ENCODE assay signal across 18 cellular contexts in the genomic region with DNA sequence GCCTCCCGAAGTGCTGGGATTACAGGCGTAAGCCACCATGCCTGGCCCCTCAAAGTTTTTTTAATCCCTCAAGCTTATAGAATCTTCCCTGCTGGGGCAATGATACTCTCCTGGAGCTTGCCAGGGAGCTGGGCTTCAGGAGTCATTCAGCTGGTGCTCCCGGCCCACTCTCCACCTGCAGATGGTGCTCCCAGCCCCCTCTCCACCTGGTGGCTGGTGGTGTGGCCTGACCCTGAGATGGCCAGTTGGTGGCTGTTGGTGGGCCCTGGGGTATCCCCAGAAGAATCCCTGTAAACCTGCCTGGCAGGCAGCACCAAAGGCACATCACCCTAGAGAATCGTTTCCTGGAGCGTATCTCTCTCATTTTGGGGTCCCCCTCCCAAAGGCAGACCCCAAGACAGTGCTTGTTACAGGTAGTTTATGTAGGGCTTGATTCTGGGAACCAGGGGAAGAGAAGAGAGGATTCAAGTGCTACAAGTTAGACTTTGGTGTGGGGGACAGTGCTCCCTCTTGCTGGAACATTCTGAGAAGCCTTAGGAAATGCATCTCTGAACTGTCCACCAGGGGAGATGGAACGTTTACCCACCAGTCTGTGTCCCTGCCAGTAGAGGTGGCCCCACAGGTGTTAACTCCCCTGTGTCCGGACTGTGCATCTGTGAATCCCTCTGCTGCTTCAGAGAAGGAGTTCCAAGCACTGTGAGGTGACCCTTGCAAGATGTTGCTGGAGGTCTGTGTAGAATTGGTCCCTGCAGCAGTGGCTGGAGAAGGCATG. TPM values are rescaled to one million over a fixed set of nuclear protein-coding genes. Genes with fewer than 3 reads are reported as not detected.
DNase-seq lines count a peak whose midpoint lies in the region; ATAC-seq, FAIRE-seq and TF ChIP-seq lines count a peak whose summit lies in the region.
"Had no signal": no experiment of that assay in that cellular context is flagged by ENCODE, and none has a peak within 500 bp of the region (broad histone marks: within the 10 kb centered on the region; RNA-seq: fewer than 3 reads in every experiment).

No MANE protein-coding gene starts in this region.

- no peak for DNase-seq in natural killer cell treated with Interleukin-12 subunit alpha and Interleukin-12 subunit beta and Interleukin-15 and Interleukin-18, amount 100 ng/mL, for 72 hours (ENCODE audit: low spot score)
- DNase-seq in natural killer cell (no peak), HFFc6 (no peak), brain microvascular endothelial cell (no peak), pancreas (no peak), ureter (ENCODE audit: low spot score) (no peak)
- no peak for DNase-seq in stimulated activated effector memory CD8-positive, alpha-beta T cell treated with anti-CD3 and anti-CD28 coated beads, Interleukin-12 subunit alpha, Interleukin-12 subunit beta, amount 100 ng/mL, for 72 hours (ENCODE audit: low spot score in 2 of 2)
- no peak for DNase-seq in effector memory CD8-positive, alpha-beta T cell
- DNase-seq: BE2C; CD4-positive, alpha-beta memory T cell; DMS79; GOT3; HCEC 1CT; IMR-90 had no signal

- H3K36me3 ChIP-seq in brain microvascular endothelial cell (replicated peaks), result no peaks in the 10 kb centered on the region
- no peaks in the 10 kb centered on the region for H3K36me3 ChIP-seq in pancreas
- H3K36me3 ChIP-seq: BE2C had no signal

- no peaks in the 10 kb centered on the region for H3K9me3 ChIP-seq in pancreas
- H3K9me3 ChIP-seq: BE2C had no signal

- H3K27me3 ChIP-seq in brain microvascular endothelial cell (replicated peaks), result no peaks in the 10 kb centered on the region
- H3K27me3 ChIP-seq in pancreas, result no peaks in the 10 kb centered on the region
- H3K27me3 ChIP-seq: BE2C had no signal

- no peak for FAIRE-seq in pancreas (lab: Jason Lieb, UNC)
- FAIRE-seq: GM12878, GM18507 had no signal

- H3K4me3 ChIP-seq in brain microvascular endothelial cell (ENCODE audit: low read depth, low read length) (no peak overlapping the region), pancreas (no peak overlapping the region)
- H3K4me3 ChIP-seq: GM12878 had no signal

- H3K4me1 Mint-ChIP-seq in natural killer cell treated with Interleukin-12 subunit alpha and Interleukin-12 subunit beta and Interleukin-15 and Interleukin-18, amount 100 ng/mL, for 72 hours (ENCODE audit: low read depth in 2 of 2), result no peaks in the 10 kb centered on the region
- H3K4me1 Mint-ChIP-seq in natural killer cell (no peaks in the 10 kb centered on the region), HFFc6 (ENCODE audit: low read depth) (0 out of 2 replicates have a peak, but pooled peaks cover 5% of the 10 kb centered on the region)
- H3K4me1 Mint-ChIP-seq in stimulated activated effector memory CD8-positive, alpha-beta T cell treated with anti-CD3 and anti-CD28 coated beads, Interleukin-12 subunit alpha, Interleukin-12 subunit beta, amount 100 ng/mL, for 72 hours, result no peaks in the 10 kb centered on the region
- no peaks in the 10 kb centered on the region for H3K4me1 Mint-ChIP-seq in effector memory CD8-positive, alpha-beta T cell (ENCODE audit: low read depth in 2 of 2)
- H3K4me1 Mint-ChIP-seq: CD4-positive, alpha-beta memory T cell had no signal

- no peak overlapping the region for H3K4me3 Mint-ChIP-seq in natural killer cell treated with Interleukin-12 subunit alpha and Interleukin-12 subunit beta and Interleukin-15 and Interleukin-18, amount 100 ng/mL, for 72 hours
- H3K4me3 Mint-ChIP-seq in natural killer cell (no peak overlapping the region), HFFc6 (no peak overlapping the region)
- H3K4me3 Mint-ChIP-seq in stimulated activated effector memory CD8-positive, alpha-beta T cell treated with anti-CD3 and anti-CD28 coated beads, Interleukin-12 subunit alpha, Interleukin-12 subunit beta, amount 100 ng/mL, for 72 hours, result no peak overlapping the region
- no peak overlapping the region for H3K4me3 Mint-ChIP-seq in effector memory CD8-positive, alpha-beta T cell
- H3K4me3 Mint-ChIP-seq: CD4-positive, alpha-beta memory T cell had no signal

- H3K27me3 Mint-ChIP-seq in natural killer cell treated with Interleukin-12 subunit alpha and Interleukin-12 subunit beta and Interleukin-15 and Interleukin-18, amount 100 ng/mL, for 72 hours, result peaks cover 3 to 5% of the 10 kb centered on the region in 2 donors
- H3K27me3 Mint-ChIP-seq in natural killer cell (ENCODE audit: low read depth in 2 of 2) (no peaks in the 10 kb centered on the region), HFFc6 (ENCODE audit: insufficient read depth) (peaks cover 13% of the 10 kb centered on the region)
- peaks cover 27 to 50% of the 10 kb centered on the region in 2 donors for H3K27me3 Mint-ChIP-seq in effector memory CD8-positive, alpha-beta T cell

- peak; percentile 6 to 40 for ATAC-seq in natural killer cell treated with Interleukin-12 subunit alpha and Interleukin-12 subunit beta and Interleukin-15 and Interleukin-18, amount 100 ng/mL, for 72 hours
- ATAC-seq in natural killer cell (no peak), pancreas (no peak)
- ATAC-seq in stimulated activated effector memory CD8-positive, alpha-beta T cell treated with anti-CD3 and anti-CD28 coated beads, Interleukin-12 subunit alpha, Interleukin-12 subunit beta, amount 100 ng/mL, for 72 hours, result peak; percentile 22
- ATAC-seq in effector memory CD8-positive, alpha-beta T cell (replicated peaks), result no peak
- ATAC-seq: GM12878 had no signal

- intact Hi-C loops in natural killer cell (cut with micrococcal nuclease), result no loop called here
- intact Hi-C loops in pancreas (cut with DNase I), result no loop called here

- H3K9me3 Mint-ChIP-seq in natural killer cell treated with Interleukin-12 subunit alpha and Interleukin-12 subunit beta and Interleukin-15 and Interleukin-18, amount 100 ng/mL, for 72 hours, result no peaks in the 10 kb centered on the region
- H3K9me3 Mint-ChIP-seq in natural killer cell, result no peaks in the 10 kb centered on the region
- H3K9me3 Mint-ChIP-seq in HFFc6, result no peaks in the 10 kb centered on the region
- H3K9me3 Mint-ChIP-seq in stimulated activated effector memory CD8-positive, alpha-beta T cell treated with anti-CD3 and anti-CD28 coated beads, Interleukin-12 subunit alpha, Interleukin-12 subunit beta, amount 100 ng/mL, for 72 hours, result no peaks in the 10 kb centered on the region
- H3K9me3 Mint-ChIP-seq in effector memory CD8-positive, alpha-beta T cell, result no peaks in the 10 kb centered on the region

- no peaks in the 10 kb centered on the region for H3K36me3 Mint-ChIP-seq in natural killer cell treated with Interleukin-12 subunit alpha and Interleukin-12 subunit beta and Interleukin-15 and Interleukin-18, amount 100 ng/mL, for 72 hours
- H3K36me3 Mint-ChIP-seq in natural killer cell (no peaks in the 10 kb centered on the region), HFFc6 (ENCODE audit: low read depth) (no peaks in the 10 kb centered on the region)
- no peaks in the 10 kb centered on the region for H3K36me3 Mint-ChIP-seq in stimulated activated effector memory CD8-positive, alpha-beta T cell treated with anti-CD3 and anti-CD28 coated beads, Interleukin-12 subunit alpha, Interleukin-12 subunit beta, amount 100 ng/mL, for 72 hours
- H3K36me3 Mint-ChIP-seq in effector memory CD8-positive, alpha-beta T cell (ENCODE audit: insufficient read depth), result no peaks in the 10 kb centered on the region
- H3K36me3 Mint-ChIP-seq: CD4-positive, alpha-beta memory T cell had no signal

- no peaks in the 10 kb centered on the region for H3K4me1 ChIP-seq in pancreas

- TF ChIP-seq CTCF in natural killer cell (IDR thresholded peaks at IDR 0.05) (no peak), HFFc6 (IDR thresholded peaks at IDR 0.05) (peak; percentile 26), brain microvascular endothelial cell (IDR thresholded peaks at IDR 0.05; ENCODE audit: low read depth, low read length, missing control alignments) (peak; percentile 14), pancreas (IDR thresholded peaks at IDR 0.05) (no peak)

- 66% methylated on average over 7 of the region's 7 CpGs for WGBS in pancreas, 2 donors

- no peak overlapping the region for H3K27ac ChIP-seq in brain microvascular endothelial cell
- no peak overlapping the region for H3K27ac ChIP-seq in pancreas
- H3K27ac ChIP-seq: C4-2B had no signal

- in situ Hi-C loops in brain microvascular endothelial cell (cut with HindIII; ENCODE audit: low pct_ligation_motif_present, low sequenced_read_pairs), result no loop called here

- no peak overlapping the region for H3K27ac Mint-ChIP-seq in natural killer cell treated with Interleukin-12 subunit alpha and Interleukin-12 subunit beta and Interleukin-15 and Interleukin-18, amount 100 ng/mL, for 72 hours
- no peak overlapping the region for H3K27ac Mint-ChIP-seq in natural killer cell
- no peak overlapping the region for H3K27ac Mint-ChIP-seq in HFFc6
- H3K27ac Mint-ChIP-seq in stimulated activated effector memory CD8-positive, alpha-beta T cell treated with anti-CD3 and anti-CD28 coated beads, Interleukin-12 subunit alpha, Interleukin-12 subunit beta, amount 100 ng/mL, for 72 hours, result no peak overlapping the region
- no peak overlapping the region for H3K27ac Mint-ChIP-seq in effector memory CD8-positive, alpha-beta T cell
- H3K27ac Mint-ChIP-seq: CD4-positive, alpha-beta memory T cell had no signal

RNA-seq across cellular contexts. Expression of gene ACTL8, which starts 29.1 kb away (rescaled TPM):
- total RNA-seq in natural killer cell treated with Interleukin-12 subunit alpha and Interleukin-12 subunit beta and Interleukin-15 and Interleukin-18, amount 100 ng/mL, for 72 hours, result not detected
- total RNA-seq in natural killer cell (not detected), pancreas (not detected), ureter (not detected)
- under 1 TPM in 2 of 6 experiments, not detected in 4; 0.12 to 0.14 TPM for total RNA-seq in HFFc6 (2021; fragmentation: NEBNext Ultra II Directional; extraction: Animal tissue kit (Norgen Biotek cat#: 25700))
- not detected for polyA plus RNA-seq in pancreas
- total RNA-seq: A172; CD4-positive, alpha-beta memory T cell; GM12878 had no signal
- polyA plus RNA-seq: CD4-positive, alpha-beta memory T cell had no signal

Comparison
In these comparisons a context has a peak if more than half of its experiments do, and no peak if none do; other contexts are left out.
1. ATAC-seq: peak in natural killer cell treated with Interleukin-12 subunit alpha and Interleukin-12 subunit beta and Interleukin-15 and Interleukin-18, amount 100 ng/mL, for 72 hours (2 of 2) and stimulated activated effector memory CD8-positive, alpha-beta T cell treated with anti-CD3 and anti-CD28 coated beads, Interleukin-12 subunit alpha, Interleukin-12 subunit beta, amount 100 ng/mL, for 72 hours (single experiment); none in natural killer cell (0 of 3), pancreas (0 of 4) and effector memory CD8-positive, alpha-beta T cell (single experiment).
2. CTCF ChIP-seq: peak in HFFc6 (single experiment) and brain microvascular endothelial cell (single experiment); none in natural killer cell (single experiment) and pancreas (0 of 4).